Comparison of ENCODE assay signal across 11 cellular contexts in genomic region chr9:129891519-129891918, GRCh38. TPM values are rescaled to one million over a fixed set of nuclear protein-coding genes. Genes with fewer than 3 reads are reported as not detected.
A peak's percentile ranks its signal among the peaks of the same experiment; 100 is the strongest.
DNase-seq lines count a peak whose midpoint lies in the region; ATAC-seq, FAIRE-seq and TF ChIP-seq lines count a peak whose summit lies in the region.
"Had no signal": no experiment of that assay in that cellular context is flagged by ENCODE, and none has a peak within 500 bp of the region (broad histone marks: within the 10 kb centered on the region; RNA-seq: fewer than 3 reads in every experiment).

No MANE protein-coding gene starts in this region.

- H3K79me2 ChIP-seq in GM12878 (ENCODE audit: control insufficient read depth, insufficient read depth, low read length): peaks cover 41% of the 10 kb centered on the region

- TF ChIP-seq POLR2A in GM12878 (IDR thresholded peaks at IDR 0.05; ENCODE audit: low read depth, low read length): no peak

- peak overlapping the region; percentile 64 for H3K9ac ChIP-seq in GM12878 (ENCODE audit: control insufficient read depth, insufficient read depth, low read length)

- SMC1A ChIA-PET in GM12878 (lab: Charles Lee; ENCODE audit: uncharacterized antibody, unreplicated experiment): interaction anchor here (0.8 to 2.0 kb wide), 8 partner anchors 14 to 145 kb away, joined by 3 to 7 read pairs (median 4); no protein-coding TSS in a partner anchor

- peak; percentile 23 for FAIRE-seq in GM12878 (lab: Jason Lieb, UNC)

- no TSS peak for BruUV-seq in A673 (replicated peaks; lab: Mats Ljungman, UMichigan)
- no TSS peak for BruUV-seq in GM12878 (replicated peaks; lab: Mats Ljungman, UMichigan)

- no peak overlapping the region for H3K4me3 ChIP-seq in A673 (ENCODE audit: low read depth, low read length, poor library complexity, severe bottlenecking)
- peak overlapping the region; percentile 9 for H3K4me3 ChIP-seq in Jurkat, Clone E6-1 (ENCODE audit: low read length)
- H3K4me3 ChIP-seq in GM12878: 0 out of 2 replicates have a peak overlapping the region, but pooled peaks have one; percentile 18
- H3K4me3 ChIP-seq: suprapubic skin had no signal

- CTCF ChIA-PET in A673 (lab: Charles Lee): no interaction called here
- CTCF ChIA-PET in GM12878 (lab: Yijun Ruan, JAX): interaction anchor here (1.0 kb wide), 1 partner anchor 138 kb away, joined by 3 read pairs; no protein-coding TSS in a partner anchor

- H3K27ac Mint-ChIP-seq in nephron progenitor cell: no peak overlapping the region

- 63% methylated on average over 3 of the region's 3 CpGs for WGBS in GM12878 (ENCODE audit: insufficient coverage, insufficient replicate concordance, low lambda C conversion rate, missing lambda C conversion rate)

- H3K9me3 Mint-ChIP-seq in nephron progenitor cell: no peaks in the 10 kb centered on the region

- RAD21 ChIA-PET in GM12878 (lab: Charles Lee; ENCODE audit: unreplicated experiment): interaction anchor here (0.7 to 4.0 kb wide), 6 partner anchors 10 to 132 kb away, joined by 3 to 16 read pairs (median 4); no protein-coding TSS in a partner anchor

- peaks cover 55% of the 10 kb centered on the region for H3K4me1 Mint-ChIP-seq in nephron progenitor cell

- H3K27me3 Mint-ChIP-seq in nephron progenitor cell (ENCODE audit: low read depth, poor library complexity): peaks cover 18% of the 10 kb centered on the region

- H3K27ac ChIP-seq in A673 (ENCODE audit: low read depth, low read length, poor library complexity, severe bottlenecking): peak overlapping the region; percentile 70
- H3K27ac ChIP-seq in GM12878 (ENCODE audit: control insufficient read depth, insufficient read depth): peak overlapping the region; percentile 96
- H3K27ac ChIP-seq: suprapubic skin had no signal

- POLR2A ChIA-PET in A673 (lab: Charles Lee; ENCODE audit: low non-redundant PET): no interaction called here
- POLR2A ChIA-PET in GM12878 (lab: Charles Lee): interaction anchor here (0.5 to 1.9 kb wide), 8 partner anchors 24 to 233 kb away, joined by 3 to 7 read pairs (median 4); partner anchors contain the start of gene GPR107

- H2AFZ ChIP-seq in GM12878 (ENCODE audit: control insufficient read depth, low read depth, low read length): no peak overlapping the region

- ATAC-seq in GM12878 (no peak), GM19035 (IDR thresholded peaks at IDR 0.05; ENCODE audit: unreplicated experiment) (no peak)

- peaks cover 54% of the 10 kb centered on the region for H3K36me3 Mint-ChIP-seq in nephron progenitor cell (ENCODE audit: low read depth)

- no peaks in the 10 kb centered on the region for H4K20me1 ChIP-seq in GM12878 (ENCODE audit: control insufficient read depth, insufficient read depth)

- TF ChIP-seq EP300 in GM12878 (IDR thresholded peaks at IDR 0.05; ENCODE audit: borderline replicate concordance in 1 of 2, control insufficient read depth in 1 of 2, low read depth in 2 of 2, low read length in 2 of 2): no peak

- no peaks in the 10 kb centered on the region for H3K27me3 ChIP-seq in A673 (replicated peaks; ENCODE audit: insufficient read depth, low read depth, low read length, poor library complexity)
- no peaks in the 10 kb centered on the region for H3K27me3 ChIP-seq in GM12878 (replicated peaks in 1 of 2; ENCODE audit: control insufficient read depth in 2 of 2, insufficient read depth in 2 of 2, low read length in 1 of 2)
- H3K27me3 ChIP-seq: BE2C, suprapubic skin had no signal

- in situ Hi-C loops in GM12878 (cut with MboI): no loop called here

- H3K4me2 ChIP-seq in GM12878 (ENCODE audit: control insufficient read depth, insufficient read depth): peak overlapping the region; percentile 60

- DNase-seq in A673 (ENCODE audit: low spot score): no peak
- peak; percentile 47 for DNase-seq in Jurkat, Clone E6-1 (ENCODE audit: low read depth, low spot score)
- DNase-seq in GM12878 (ENCODE audit: low read depth, low spot score): no peak
- DNase-seq in nephron progenitor cell: no peak
- DNase-seq in NOMO-1 treated with dmso at 0.1 percent for 144 hours (lab: John Stamatoyannopoulos, UW; ENCODE audit: unreplicated experiment): no peak
- DNase-seq in DMS153 treated with DMSO at 0.1 percent for 48 hours (lab: John Stamatoyannopoulos, UW; ENCODE audit: unreplicated experiment): no peak
- DNase-seq in H4 (ENCODE audit: low spot score): no peak
- DNase-seq: BE2C, NCI-H1048 had no signal

- intact Hi-C loops in A673 (cut with micrococcal nuclease; ENCODE audit: unreplicated experiment): no loop called here
- intact Hi-C loops in GM12878 (cut with micrococcal nuclease; ENCODE audit: unreplicated experiment): no loop called here

- peak overlapping the region; percentile 44 for H3K4me3 Mint-ChIP-seq in nephron progenitor cell

- H3K4me1 ChIP-seq in A673 (ENCODE audit: insufficient read depth, low read length, poor library complexity, severe bottlenecking) (peaks cover 53% of the 10 kb centered on the region), GM12878 (ENCODE audit: control insufficient read depth, insufficient read depth, low read length) (peaks cover 94% of the 10 kb centered on the region)
- H3K4me1 ChIP-seq: BE2C had no signal

- TF ChIP-seq RAD21 in GM12878 (IDR thresholded peaks at IDR 0.05; ENCODE audit: insufficient read depth, low read depth, low read length): no peak

- H3K36me3 ChIP-seq in A673 (ENCODE audit: insufficient read depth, low read length, poor library complexity, severe bottlenecking) (peaks cover 68% of the 10 kb centered on the region), GM12878 (ENCODE audit: control insufficient read depth in 2 of 2, insufficient read depth in 2 of 2, low read length in 1 of 2) (peaks cover 12 to 36% of the 10 kb centered on the region in 2 experiments)

- no peak for TF ChIP-seq CTCF in A673 (conservative IDR thresholded peaks at IDR 0.05; ENCODE audit: low read depth, low read length)
- TF ChIP-seq CTCF in GM12878 (IDR thresholded peaks at IDR 0.05 in 2 of 3, conservative IDR thresholded peaks at IDR 0.05 in 1 of 3; ENCODE audit: control insufficient read depth in 2 of 3, extremely low read depth in 1 of 3, insufficient read depth in 1 of 3, low read depth in 3 of 3, low read length in 3 of 3): no peak
- TF ChIP-seq CTCF in nephron progenitor cell (IDR thresholded peaks at IDR 0.05): no peak

- H3K9me3 ChIP-seq in A673 (ENCODE audit: low read depth, low read length, poor library complexity, severe bottlenecking) (no peaks in the 10 kb centered on the region), GM12878 (replicated peaks; ENCODE audit: control insufficient read depth, insufficient read depth, low read length) (no peaks in the 10 kb centered on the region)
- H3K9me3 ChIP-seq: BE2C, suprapubic skin had no signal

TF ChIP-seq in GM12878, 131 proteins besides CTCF, POLR2A, EP300 and RAD21 (continues in another document):
- TF ChIP-seq STAT1 (conservative IDR thresholded peaks at IDR 0.05) (no peak), USF2 (IDR thresholded peaks at IDR 0.05; ENCODE audit: borderline replicate concordance, low read depth, low read length) (no peak), MTA2 (IDR thresholded peaks at IDR 0.05; ENCODE audit: low read depth) (no peak)

RNA-seq across cellular contexts. Expression of gene USP20, which starts 56.3 kb away (rescaled TPM):
- 17.1 and 21.0 TPM in 2 replicates for total RNA-seq in A673 (2021)
- polyA plus RNA-seq in Jurkat, Clone E6-1 (2012; ENCODE audit: insufficient read depth, insufficient read length): 46.8 TPM
- total RNA-seq in GM12878 (2013; cell fraction: nucleolus; rRNA removed): 11.7 and 12.6 TPM in 2 replicates
- total RNA-seq in GM12878 (2014; rRNA removed): 10.7 and 14.4 TPM in 2 replicates
- total RNA-seq in GM12878 (2014; rRNA removed; fragmentation: Illumina TruSeq; extraction: Trizol): 6.4 and 7.6 TPM in 2 replicates
- total RNA-seq in GM12878 (2021): 23.0 and 23.3 TPM in 2 replicates
- 6.4 TPM for polyA plus RNA-seq in GM12878 (2011; ENCODE audit: low read depth)
- polyA plus RNA-seq in GM12878 (2011; rRNA removed): 4.0 and 7.5 TPM in 2 replicates
- polyA plus RNA-seq in GM12878 (2011; cell fraction: cytosol; rRNA removed): 8.6 and 11.8 TPM in 2 replicates
- 79.9 and 80.0 TPM in 2 replicates for polyA plus RNA-seq in GM12878 (2011; cell fraction: nucleus; rRNA removed)
- 11.7 and 12.5 TPM in 2 replicates for polyA plus RNA-seq in GM12878 (2012)
- polyA plus RNA-seq in GM12878 (2014; fragmentation: Illumina TruSeq; extraction: Trizol): 2.6 and 6.1 TPM in 2 replicates
- polyA plus RNA-seq in GM12878 (2014; fragmentation: Nextera tagmentation; extraction: Ambion mirVana): 1 to 10 TPM in 1 of 2 experiments, under 1 TPM in 1; 0.66 to 1.1 TPM
- 15.8 and 23.0 TPM in 2 replicates for polyA plus RNA-seq in GM12878 (2014; rRNA removed)
- 10 to 100 TPM; 22.3 to 22.9 TPM for polyA plus RNA-seq in GM12878 (2016; fragmentation: Nextera tagmentation; extraction: Ambion mirVana)
- polyA minus RNA-seq in GM12878 (2011; rRNA and poly(A)+ RNA removed): 6.4 and 11.9 TPM in 2 replicates
- polyA minus RNA-seq in GM12878 (2011; cell fraction: cytosol; rRNA and poly(A)+ RNA removed): 4.8 and 5.2 TPM in 2 replicates
- polyA minus RNA-seq in GM12878 (2011; cell fraction: nucleus; rRNA and poly(A)+ RNA removed): 10.2 and 16.4 TPM in 2 replicates
- total RNA-seq in H4 (2014; rRNA removed; shearing (Covaris generic)): 2.6 and 2.8 TPM in 2 replicates

RNA-seq across cellular contexts. Expression of gene C9orf78, which starts 56.4 kb away (rescaled TPM):
- total RNA-seq in A673 (2021) (52.6 and 60.4 TPM in 2 replicates), GM12878 (2014; rRNA removed) (32.6 and 36.7 TPM in 2 replicates), GM12878 (2014; rRNA removed; fragmentation: Illumina TruSeq; extraction: Trizol) (46.2 and 54.6 TPM in 2 replicates), GM12878 (2021) (18.9 and 23.0 TPM in 2 replicates)
- 225 TPM for polyA plus RNA-seq in Jurkat, Clone E6-1 (2012; ENCODE audit: insufficient read depth, insufficient read length)
- 14.4 and 17.1 TPM in 2 replicates for total RNA-seq in GM12878 (2013; cell fraction: nucleolus; rRNA removed)
- polyA plus RNA-seq in GM12878 (2011; ENCODE audit: low read depth): 32.0 TPM
- polyA plus RNA-seq in GM12878 (2011; rRNA removed) (41.8 and 60.7 TPM in 2 replicates), GM12878 (2014; fragmentation: Illumina TruSeq; extraction: Trizol) (52.4 and 53.3 TPM in 2 replicates), GM12878 (2014; fragmentation: Nextera tagmentation; extraction: Ambion mirVana) (10 to 100 TPM; 28.6 to 60.9 TPM), GM12878 (2014; rRNA removed) (37.5 and 40.0 TPM in 2 replicates), GM12878 (2016; fragmentation: Nextera tagmentation; extraction: Ambion mirVana) (10 to 100 TPM; 56.9 to 59.0 TPM)
- polyA plus RNA-seq in GM12878 (2011; cell fraction: cytosol; rRNA removed): 20.5 and 23.6 TPM in 2 replicates
- polyA plus RNA-seq in GM12878 (2011; cell fraction: nucleus; rRNA removed): 6.5 and 9.3 TPM in 2 replicates
- polyA plus RNA-seq in GM12878 (2012): 24.9 and 32.2 TPM in 2 replicates
- polyA minus RNA-seq in GM12878 (2011; rRNA and poly(A)+ RNA removed): 8.7 and 13.1 TPM in 2 replicates
- 7.4 and 14.0 TPM in 2 replicates for polyA minus RNA-seq in GM12878 (2011; cell fraction: cytosol; rRNA and poly(A)+ RNA removed)
- 3.7 and 7.0 TPM in 2 replicates for polyA minus RNA-seq in GM12878 (2011; cell fraction: nucleus; rRNA and poly(A)+ RNA removed)
- total RNA-seq in H4 (2014; rRNA removed; shearing (Covaris generic)): 52.7 and 58.8 TPM in 2 replicates
